8 cellular contexts compared by ENCODE assay signal in genomic region chr6:34248727-34249468, GRCh38. TPM values are rescaled to one million over a fixed set of nuclear protein-coding genes. Genes with fewer than 3 reads are reported as not detected.
DNase-seq lines count a peak whose midpoint lies in the region; ATAC-seq and TF ChIP-seq lines count a peak whose summit lies in the region.

Gene SMIM29, minus strand, starts transcription at chr6:34249006. Its CDS starts 1,215 bp downstream, at chr6:34247791.

- H3K4me3 Mint-ChIP-seq in T-helper 1 cell treated with Interleukin-12 subunit alpha and Interleukin-12 subunit beta and Interleukin-4 antibody, amounts not matched to agents 30 μg/mL and 1 μg/mL, for 36 hours = peak within 1 kb of the TSS; percentile 96

- no peaks in the 10 kb centered on the region for H3K27me3 ChIP-seq in left ventricle myocardium inferior (ENCODE audit: low read depth)
- H3K27me3 ChIP-seq in psoas muscle (ENCODE audit: insufficient read depth in 3 of 3, low read length in 2 of 3) = no peaks in the 10 kb centered on the region

- in situ Hi-C loops in GM13976 (cut with MboI; ENCODE audit: low sequenced_read_pairs, unreplicated experiment) = loop anchor here (10.0 kb wide), 2 partner anchors 54 to 166 kb away; no protein-coding TSS in a partner anchor

- H3K36me3 ChIP-seq in left ventricle myocardium inferior = no peaks in the 10 kb centered on the region
- no peaks in the 10 kb centered on the region for H3K36me3 ChIP-seq in psoas muscle (ENCODE audit: insufficient read depth in 1 of 2, low read depth in 1 of 2)
- no peaks in the 10 kb centered on the region for H3K36me3 ChIP-seq in urinary bladder (ENCODE audit: insufficient read depth)

- H3K4me1 ChIP-seq in left ventricle myocardium inferior (peaks cover 38% of the 10 kb centered on the region), psoas muscle (peaks cover 21% of the 10 kb centered on the region), urinary bladder (ENCODE audit: insufficient read depth) (no peaks in the 10 kb centered on the region)

- peaks cover 25% of the 10 kb centered on the region for H3K4me1 Mint-ChIP-seq in T-helper 1 cell treated with Interleukin-12 subunit alpha and Interleukin-12 subunit beta and Interleukin-4 antibody, amounts not matched to agents 30 μg/mL and 1 μg/mL, for 36 hours (ENCODE audit: low read depth)

- no peaks in the 10 kb centered on the region for H3K9me3 Mint-ChIP-seq in T-helper 1 cell treated with Interleukin-12 subunit alpha and Interleukin-12 subunit beta and Interleukin-4 antibody, amounts not matched to agents 30 μg/mL and 1 μg/mL, for 36 hours

- WGBS in psoas muscle, 3 donors = 0 to 1% (median 0%) methylated on average over 56 to 79 of the region's 79 CpGs
- WGBS in urinary bladder = under 1% methylated on average over 79 of the region's 79 CpGs

- H3K27ac Mint-ChIP-seq in T-helper 1 cell treated with Interleukin-12 subunit alpha and Interleukin-12 subunit beta and Interleukin-4 antibody, amounts not matched to agents 30 μg/mL and 1 μg/mL, for 36 hours = peak within 1 kb of the TSS; percentile 98

- H3K4me3 ChIP-seq in left ventricle myocardium inferior (peak within 1 kb of the TSS; percentile 83), psoas muscle (peak within 1 kb of the TSS; percentile 72), urinary bladder (ENCODE audit: low read depth, low read length) (peak within 1 kb of the TSS; percentile 48)

- intact Hi-C loops in left ventricle myocardium inferior (cut with micrococcal nuclease) = no loop called here
- intact Hi-C loops in psoas muscle (cut with DNase I) = loop anchor here (1.0 to 2.0 kb wide), 3 partner anchors 144 to 166 kb away; partner anchors contain the start of gene NUDT3 (in 2 of the 2)

- peak; percentile 97 for DNase-seq in GM13976 (ENCODE audit: low spot score)
- DNase-seq in NCI-H1694 treated with DMSO at 0.1 percent for 48 hours (lab: John Stamatoyannopoulos, UW) = peak; percentile 83
- DNase-seq in amniotic stem cell (lab: John Stamatoyannopoulos, UW) = peak; percentile 91
- DNase-seq in left ventricle myocardium inferior = peak; percentile 97
- peak; percentile 97 to 99 for DNase-seq in psoas muscle

- TF ChIP-seq CTCF in GM13976 (IDR thresholded peaks at IDR 0.05; ENCODE audit: borderline replicate concordance, control extremely low read depth, extremely low read depth, insufficient read depth, missing control alignments) = peak; percentile 88
- peak; percentile 97 for TF ChIP-seq CTCF in left ventricle myocardium inferior (IDR thresholded peaks at IDR 0.05; ENCODE audit: borderline replicate concordance)
- peak; percentile 92 for TF ChIP-seq CTCF in psoas muscle (IDR thresholded peaks at IDR 0.05)

- peak; percentile 66 for ATAC-seq in HG02884 (IDR thresholded peaks at IDR 0.05; ENCODE audit: unreplicated experiment)
- peak; percentile 88 to 93 (median 90) for ATAC-seq in psoas muscle

- peaks cover 2% of the 10 kb centered on the region for H3K36me3 Mint-ChIP-seq in T-helper 1 cell treated with Interleukin-12 subunit alpha and Interleukin-12 subunit beta and Interleukin-4 antibody, amounts not matched to agents 30 μg/mL and 1 μg/mL, for 36 hours (ENCODE audit: low read depth)

- peak within 1 kb of the TSS; percentile 98 for H3K27ac ChIP-seq in left ventricle myocardium inferior (replicated peaks)
- H3K27ac ChIP-seq in psoas muscle = peak within 1 kb of the TSS; percentile 89
- peak within 1 kb of the TSS; percentile 88 for H3K27ac ChIP-seq in urinary bladder (ENCODE audit: low read depth)

- no peaks in the 10 kb centered on the region for H3K27me3 Mint-ChIP-seq in T-helper 1 cell treated with Interleukin-12 subunit alpha and Interleukin-12 subunit beta and Interleukin-4 antibody, amounts not matched to agents 30 μg/mL and 1 μg/mL, for 36 hours (ENCODE audit: low read depth)

- H3K9me3 ChIP-seq in left ventricle myocardium inferior (replicated peaks) (no peaks in the 10 kb centered on the region), psoas muscle (no peaks in the 10 kb centered on the region)

RNA-seq across cellular contexts. Expression of gene SMIM29, which starts in this region (rescaled TPM):
- total RNA-seq in left ventricle myocardium inferior = 27.1 TPM
- 10 to 100 TPM; 14.4 to 59.4 (median 31.5) TPM for total RNA-seq in psoas muscle
- polyA plus RNA-seq in psoas muscle = 100 to 1,000 TPM in 1 of 3 donors, 10 to 100 TPM in 2; 24.6 to 100 (median 44.1) TPM
- total RNA-seq in urinary bladder = 4.2 TPM
- polyA plus RNA-seq in urinary bladder = 44.9 TPM

Comparison
In these comparisons a context has a peak if more than half of its experiments do, and no peak if none do; other contexts are left out.
1. Peak in every context shown above with its lines: DNase-seq, ATAC-seq, H3K4me3 ChIP-seq and H3K27ac ChIP-seq.